Comparison of ENCODE assay signal across 16 cellular contexts in genomic region chr3:100449214-100449613, GRCh38. TPM values are rescaled to one million over a fixed set of nuclear protein-coding genes. Genes with fewer than 3 reads are reported as not detected.
A peak's percentile ranks its signal among the peaks of the same experiment; 100 is the strongest.
DNase-seq lines count a peak whose midpoint lies in the region; ATAC-seq, FAIRE-seq and TF ChIP-seq lines count a peak whose summit lies in the region.
"Had no signal": no experiment of that assay in that cellular context is flagged by ENCODE, and none has a peak within 500 bp of the region (broad histone marks: within the 10 kb centered on the region; RNA-seq: fewer than 3 reads in every experiment).

No MANE protein-coding gene starts in this region.

- no peaks in the 10 kb centered on the region for H3K79me2 ChIP-seq in GM23338 (replicated peaks; ENCODE audit: insufficient read depth)

- H3K27me3 ChIP-seq in GM23338 (ENCODE audit: insufficient read depth) (no peaks in the 10 kb centered on the region), endodermal cell (ENCODE audit: control insufficient read depth, insufficient read depth, low read length, poor library complexity, severe bottlenecking) (no peaks in the 10 kb centered on the region), pancreas (no peaks in the 10 kb centered on the region)

- H2AFZ ChIP-seq in GM23338, result no peak overlapping the region

- H3K4me3 ChIP-seq in GM23338 (no peak overlapping the region), endodermal cell (ENCODE audit: low read length) (peak overlapping the region; percentile 61), pancreas (no peak overlapping the region)
- H3K4me3 ChIP-seq: A549 had no signal

- no peaks in the 10 kb centered on the region for H4K20me1 ChIP-seq in GM23338 (replicated peaks; ENCODE audit: insufficient read depth)

- ATAC-seq in GM23338, result no peak
- ATAC-seq in pancreas, result peak in 3 of 4 donors; percentile 60 to 72 (median 69)
- ATAC-seq in HG03175 (IDR thresholded peaks at IDR 0.05; ENCODE audit: unreplicated experiment), result no peak
- ATAC-seq: A549 had no signal

- FAIRE-seq in pancreas (lab: Jason Lieb, UNC), result no peak
- FAIRE-seq in frontal cortex (lab: Jason Lieb, UNC), result no peak
- FAIRE-seq: D721Med had no signal

- no peak overlapping the region for H3K4me3 Mint-ChIP-seq in GM23338
- H3K4me3 Mint-ChIP-seq in endodermal cell, result no peak overlapping the region
- H3K4me3 Mint-ChIP-seq in nephron progenitor cell, result no peak overlapping the region
- H3K4me3 Mint-ChIP-seq: CD4-positive, alpha-beta T cell; H9 had no signal

- no peaks in the 10 kb centered on the region for H3K9me2 ChIP-seq in GM23338 (ENCODE audit: insufficient read depth)

- H3K27ac ChIP-seq in GM23338 (ENCODE audit: low read depth) (no peak overlapping the region), VCaP (peak overlapping the region; percentile 51), endodermal cell (ENCODE audit: low read depth, low read length) (no peak overlapping the region), pancreas (no peak overlapping the region)
- H3K27ac ChIP-seq: A549, C4-2B had no signal

- WGBS in endodermal cell (ENCODE audit: insufficient coverage in 1 of 2, insufficient read length in 1 of 2), 2 experiments, result 68 to 76% methylated on average over 2 of the region's 2 CpGs
- WGBS in pancreas, 2 donors, result 22 to 23% methylated on average over 2 of the region's 2 CpGs

- H3K27me3 Mint-ChIP-seq in GM23338 (ENCODE audit: insufficient read depth, low read depth, poor library complexity), result peaks cover 3% of the 10 kb centered on the region
- H3K27me3 Mint-ChIP-seq in endodermal cell (ENCODE audit: insufficient read depth), result no peaks in the 10 kb centered on the region
- no peaks in the 10 kb centered on the region for H3K27me3 Mint-ChIP-seq in nephron progenitor cell (ENCODE audit: low read depth, poor library complexity)
- H3K27me3 Mint-ChIP-seq: CD4-positive, alpha-beta T cell had no signal

- no peaks in the 10 kb centered on the region for H3F3A ChIP-seq in GM23338 (replicated peaks; ENCODE audit: low read depth)

- 0 out of 2 replicates have a peak overlapping the region, but pooled peaks have one; percentile 4 for H3K4me2 ChIP-seq in GM23338
- H3K4me2 ChIP-seq: A549 had no signal

- H3K36me3 ChIP-seq in GM23338 (ENCODE audit: insufficient read depth) (peaks cover 18% of the 10 kb centered on the region; the same call in 1 of the 2 replicates), endodermal cell (ENCODE audit: control insufficient read depth, insufficient read depth, low read length) (peaks cover 12% of the 10 kb centered on the region), pancreas (no peaks in the 10 kb centered on the region)

- H3K9me3 Mint-ChIP-seq in GM23338 (peaks cover 43% of the 10 kb centered on the region), endodermal cell (peaks cover 64% of the 10 kb centered on the region), nephron progenitor cell (peaks cover 39% of the 10 kb centered on the region)
- H3K9me3 Mint-ChIP-seq: CD4-positive, alpha-beta T cell had no signal

- H3K9me3 ChIP-seq in endodermal cell (ENCODE audit: control insufficient read depth, low read length) (peaks cover 70% of the 10 kb centered on the region), pancreas (no peaks in the 10 kb centered on the region)
- H3K9me3 ChIP-seq: A549 had no signal

- H3K4me1 Mint-ChIP-seq in GM23338, result peaks cover 11% of the 10 kb centered on the region; the same call in 2 of the 3 replicates
- peaks cover 9% of the 10 kb centered on the region for H3K4me1 Mint-ChIP-seq in endodermal cell
- H3K4me1 Mint-ChIP-seq in nephron progenitor cell, result no peaks in the 10 kb centered on the region

- TF ChIP-seq CTCF in GM23338 (conservative IDR thresholded peaks at IDR 0.05; ENCODE audit: low read depth in 2 of 2) (no peak), VCaP (conservative IDR thresholded peaks at IDR 0.05) (no peak), endodermal cell (conservative IDR thresholded peaks at IDR 0.05) (no peak), pancreas (IDR thresholded peaks at IDR 0.05) (no peak), nephron progenitor cell (IDR thresholded peaks at IDR 0.05) (no peak)

- intact Hi-C loops in pancreas (cut with DNase I), result no loop called here

- H3K36me3 Mint-ChIP-seq in GM23338 (ENCODE audit: low read depth) (peaks cover 42% of the 10 kb centered on the region), endodermal cell (ENCODE audit: low read depth) (peaks cover 30% of the 10 kb centered on the region), nephron progenitor cell (ENCODE audit: low read depth) (peaks cover 51% of the 10 kb centered on the region)

- H3K4me1 ChIP-seq in GM23338 (ENCODE audit: insufficient read depth) (peaks cover 4% of the 10 kb centered on the region; the same call in 1 of the 2 replicates), endodermal cell (ENCODE audit: control insufficient read depth, insufficient read depth, low read length) (peaks cover 5% of the 10 kb centered on the region), pancreas (peaks cover 0 to 23% (median 12%) of the 10 kb centered on the region in 3 donors)
- H3K4me1 ChIP-seq: A549, Caco-2 had no signal

- DNase-seq in GM23338 (ENCODE audit: low spot score) (no peak), endodermal cell (no peak), pancreas (no peak), frontal cortex (ENCODE audit: low spot score in 2 of 2) (no peak), nephron progenitor cell (no peak)
- DNase-seq: AML-193; Caco-2; CD4-positive, alpha-beta T cell; DMS79; GF-D8; H9 had no signal

- no peak overlapping the region for H3K27ac Mint-ChIP-seq in GM23338
- H3K27ac Mint-ChIP-seq in endodermal cell, result no peak overlapping the region
- no peak overlapping the region for H3K27ac Mint-ChIP-seq in nephron progenitor cell
- H3K27ac Mint-ChIP-seq: CD4-positive, alpha-beta T cell; H9 had no signal

- no peak overlapping the region for H3K9ac ChIP-seq in endodermal cell (ENCODE audit: extremely low read depth, low read length, poor library complexity, severe bottlenecking)

TF ChIP-seq in GM23338, 12 proteins besides CTCF, POLR2A, EP300 and RAD21 (continues in another document):
- no peak for TF ChIP-seq STAT1 (IDR thresholded peaks at IDR 0.05; ENCODE audit: unreplicated experiment)

RNA-seq across cellular contexts. Expression of gene TMEM45A, which starts 43.2 kb away (rescaled TPM):
- total RNA-seq in GM23338 (2014; rRNA removed; shearing (Covaris generic)), result 6.5 and 7.0 TPM in 2 replicates
- polyA plus RNA-seq in GM23338 (2016; fragmentation: Nextera tagmentation; extraction: Ambion mirVana) (11.1 and 12.7 TPM in 2 replicates), pancreas (1 to 10 TPM; 4.2 to 9.3 TPM)
- total RNA-seq in endodermal cell (1 to 10 TPM; 5.8 to 7.8 TPM), pancreas (10 to 100 TPM in 2 of 6 donors, 1 to 10 TPM in 4; 5.0 to 15.1 (median 8.8) TPM), frontal cortex (2.9 TPM)
- polyA plus RNA-seq in endodermal cell (2013, experiment 1 of 2), result 17.6 TPM
- 15.0 TPM for polyA plus RNA-seq in endodermal cell (2013, experiment 2 of 2)

RNA-seq across cellular contexts. Expression of gene LNP1, which starts 47.9 kb away (rescaled TPM):
- total RNA-seq in GM23338 (2014; rRNA removed; shearing (Covaris generic)), result 5.3 and 6.7 TPM in 2 replicates
- polyA plus RNA-seq in GM23338 (2016; fragmentation: Nextera tagmentation; extraction: Ambion mirVana) (3.8 and 4.7 TPM in 2 replicates), pancreas (1 to 10 TPM; 1.1 to 2.3 TPM)
- total RNA-seq in endodermal cell (1 to 10 TPM; 4.3 to 7.9 TPM), pancreas (1 to 10 TPM; 1.1 to 2.4 (median 1.5) TPM), frontal cortex (11.0 TPM)
- polyA plus RNA-seq in endodermal cell (2013, experiment 1 of 2), result 9.0 TPM
- polyA plus RNA-seq in endodermal cell (2013, experiment 2 of 2), result 11.1 TPM

RNA-seq across cellular contexts. Expression of gene TOMM70, which starts 48.3 kb away (rescaled TPM):
- total RNA-seq in GM23338 (2014; rRNA removed; shearing (Covaris generic)), result 66.8 and 67.5 TPM in 2 replicates
- polyA plus RNA-seq in GM23338 (2016; fragmentation: Nextera tagmentation; extraction: Ambion mirVana) (26.5 and 29.5 TPM in 2 replicates), pancreas (10 to 100 TPM in 1 of 2 donors, 1 to 10 TPM in 1; 8.4 to 13.1 TPM)
- total RNA-seq in endodermal cell (10 to 100 TPM; 36.0 to 43.6 TPM), pancreas (10 to 100 TPM; 16.5 to 26.3 (median 18.4) TPM), frontal cortex (135 TPM)
- 42.6 TPM for polyA plus RNA-seq in endodermal cell (2013, experiment 1 of 2)
- 42.1 TPM for polyA plus RNA-seq in endodermal cell (2013, experiment 2 of 2)

Comparison
In these comparisons a context has a peak if more than half of its experiments do, and no peak if none do; other contexts are left out.
1. ATAC-seq: peak in pancreas (3 of 4); none in GM23338 (single experiment) and HG03175 (single experiment).